In genomic region chr1:94929351-94929814, GRCh38 we compare ENCODE assay signal across 1 cellular context.
TF ChIP-seq lines count a peak whose summit lies in the region.

No MANE protein-coding gene starts in this region.

TF ChIP-seq in HEK293, 187 proteins besides CTCF, POLR2A, EP300 and RAD21 (continued from another document):
- TF ChIP-seq ZNF692 (tag by site-specific recombination; IDR thresholded peaks at IDR 0.05), result peak; percentile 60; the same call in 1 of the 2 replicates
TF ChIP-seq in HEK293: peak in this region for 9.
